ENCODE assay signal across 10 cellular contexts in genomic region chr7:127486654-127487053, GRCh38.
DNase-seq lines count a peak whose midpoint lies in the region; ATAC-seq and TF ChIP-seq lines count a peak whose summit lies in the region.
"Had no signal": no experiment of that assay in that cellular context is flagged by ENCODE, and none has a peak within 500 bp of the region (broad histone marks: within the 10 kb centered on the region; RNA-seq: fewer than 3 reads in every experiment).

No MANE protein-coding gene starts in this region.

- TF ChIP-seq POLR2A in heart left ventricle (IDR thresholded peaks at IDR 0.05) = no peak

- WGBS in psoas muscle, 3 donors = 52 to 62% (median 61%) methylated on average over 3 of the region's 3 CpGs
- 50 to 65% (median 56%) methylated on average over 3 of the region's 3 CpGs for WGBS in heart left ventricle, 4 donors

- intact Hi-C loops in psoas muscle (cut with DNase I) (no loop called here), heart left ventricle (cut with DNase I) (no loop called here)

- peak; percentile 73 for ATAC-seq in GM19463 (IDR thresholded peaks at IDR 0.05; ENCODE audit: unreplicated experiment)
- ATAC-seq in psoas muscle = no peak
- ATAC-seq in heart left ventricle = no peak

- H3K4me1 ChIP-seq in psoas muscle (no peaks in the 10 kb centered on the region), heart left ventricle (no peaks in the 10 kb centered on the region)
- H3K4me1 ChIP-seq: esophagus squamous epithelium had no signal

- no peak overlapping the region for H3K27ac ChIP-seq in psoas muscle
- H3K27ac ChIP-seq in heart left ventricle = no peak overlapping the region
- H3K27ac ChIP-seq: esophagus squamous epithelium had no signal

- H3K27me3 ChIP-seq in psoas muscle (ENCODE audit: insufficient read depth in 3 of 3, low read length in 2 of 3) (no peaks in the 10 kb centered on the region), heart left ventricle (no peaks in the 10 kb centered on the region)
- H3K27me3 ChIP-seq: esophagus squamous epithelium had no signal

- no peaks in the 10 kb centered on the region for H3K9me3 ChIP-seq in psoas muscle
- peaks cover 0 to 3% (median 0%) of the 10 kb centered on the region in 12 donors for H3K9me3 ChIP-seq in heart left ventricle
- H3K9me3 ChIP-seq: esophagus squamous epithelium had no signal

- H3K4me3 ChIP-seq in GM12864 (ENCODE audit: low read depth, low read length) (no peak overlapping the region), epithelial cell of esophagus (ENCODE audit: low read length) (no peak overlapping the region), psoas muscle (no peak overlapping the region), heart left ventricle (no peak overlapping the region)
- H3K4me3 ChIP-seq: esophagus squamous epithelium had no signal

- H3K36me3 ChIP-seq in psoas muscle (ENCODE audit: insufficient read depth in 1 of 2, low read depth in 1 of 2) (no peaks in the 10 kb centered on the region), heart left ventricle (no peaks in the 10 kb centered on the region)
- H3K36me3 ChIP-seq: esophagus squamous epithelium had no signal

- peak; percentile 32 for TF ChIP-seq CTCF in GM12864 (IDR thresholded peaks at IDR 0.05; ENCODE audit: low read depth, low read length, missing control alignments)
- peak; percentile 35 for TF ChIP-seq CTCF in epithelial cell of esophagus (IDR thresholded peaks at IDR 0.05; ENCODE audit: insufficient read depth, low read depth, low read length, missing control alignments)
- TF ChIP-seq CTCF in psoas muscle (IDR thresholded peaks at IDR 0.05) = no peak
- TF ChIP-seq CTCF in heart left ventricle (IDR thresholded peaks at IDR 0.05) = no peak

- DNase-seq in GM12864 (ENCODE audit: low read depth) (no peak), LoVo (ENCODE audit: low spot score) (peak; percentile 11), epithelial cell of esophagus (ENCODE audit: low read depth) (peak; percentile 53), psoas muscle (no peak), SIG-M5 (lab: John Stamatoyannopoulos, UW) (no peak), dermis blood vessel endothelial cell (no peak), heart left ventricle (no peak)
- DNase-seq: amniotic stem cell, esophagus squamous epithelium had no signal

Comparison
In these comparisons a context has a peak if more than half of its experiments do, and no peak if none do; other contexts are left out.
1. DNase-seq: peak in LoVo (single experiment) and epithelial cell of esophagus (single experiment); none in GM12864 (single experiment), psoas muscle (0 of 2), SIG-M5 (single experiment), dermis blood vessel endothelial cell (single experiment) and heart left ventricle (0 of 5).
2. CTCF ChIP-seq: peak in GM12864 (single experiment) and epithelial cell of esophagus (single experiment); none in psoas muscle (single experiment) and heart left ventricle (0 of 12).